ENCODE assay signal across 19 cellular contexts in genomic region chr14:49607583-49607982, GRCh38. TPM values are rescaled to one million over a fixed set of nuclear protein-coding genes. Genes with fewer than 3 reads are reported as not detected.
DNase-seq lines count a peak whose midpoint lies in the region; ATAC-seq, FAIRE-seq and TF ChIP-seq lines count a peak whose summit lies in the region.
"Had no signal": no experiment of that assay in that cellular context is flagged by ENCODE, and none has a peak within 500 bp of the region (broad histone marks: within the 10 kb centered on the region; RNA-seq: fewer than 3 reads in every experiment).

No MANE protein-coding gene starts in this region.

- H3K4me2 ChIP-seq in Karpas-422 (ENCODE audit: low read depth, low read length, poor library complexity, severe bottlenecking) (no peak overlapping the region), PC-3 (ENCODE audit: low read length) (no peak overlapping the region)
- H3K4me2 ChIP-seq: GM23338 had no signal

- BruUV-seq in PC-3 (replicated peaks; lab: Mats Ljungman, UMichigan): TSS peak; percentile 26

- H2AFZ ChIP-seq in Karpas-422 (ENCODE audit: low read length) (no peak overlapping the region), PC-3 (ENCODE audit: low read length) (no peak overlapping the region)
- H2AFZ ChIP-seq: GM23338 had no signal

- TF ChIP-seq CTCF in PC-3 (conservative IDR thresholded peaks at IDR 0.05; ENCODE audit: low read depth, low read length) (no peak), HFFc6 (IDR thresholded peaks at IDR 0.05) (no peak)

- no peak for FAIRE-seq in small intestine (lab: Jason Lieb, UNC)
- FAIRE-seq: G401.6, GM12892, GM19239 had no signal

- 25 to 80% (median 55%) methylated on average over 6 of the region's 6 CpGs for WGBS in small intestine, 3 donors

- no peaks in the 10 kb centered on the region for H3F3A ChIP-seq in PC-3 (ENCODE audit: low read length, unreplicated experiment)

- H3K27me3 ChIP-seq in Karpas-422 (ENCODE audit: low read length) (no peaks in the 10 kb centered on the region), PC-3 (ENCODE audit: low read length) (no peaks in the 10 kb centered on the region), small intestine (ENCODE audit: control insufficient read depth in 2 of 2, insufficient read depth in 2 of 2, low read length in 2 of 2) (no peaks in the 10 kb centered on the region)

- ATAC-seq in PC-3: no peak
- peak; percentile 86 for ATAC-seq in left colon
- ATAC-seq in GM19035 (IDR thresholded peaks at IDR 0.05; ENCODE audit: unreplicated experiment): no peak
- ATAC-seq: GM23338, HCT116 had no signal

- H3K27me3 Mint-ChIP-seq in HFFc6 (ENCODE audit: insufficient read depth): no peaks in the 10 kb centered on the region
- H3K27me3 Mint-ChIP-seq: CD4-positive, alpha-beta memory T cell had no signal

- H3K4me3 Mint-ChIP-seq in HFFc6: no peak overlapping the region
- H3K4me3 Mint-ChIP-seq: CD4-positive, alpha-beta memory T cell; GM23338; H9 had no signal

- intact Hi-C loops in PC-3 (cut with micrococcal nuclease): no loop called here
- intact Hi-C loops in left colon (cut with DNase I, micrococcal nuclease): no loop called here

- no peak overlapping the region for H3K27ac Mint-ChIP-seq in HFFc6
- H3K27ac Mint-ChIP-seq: GM23338, H9 had no signal

- H3K4me1 Mint-ChIP-seq in HFFc6 (ENCODE audit: low read depth): peaks cover 10% of the 10 kb centered on the region

- H3K4me1 ChIP-seq in Karpas-422 (ENCODE audit: low read length) (no peaks in the 10 kb centered on the region; the same call in 1 of the 2 replicates), PC-3 (ENCODE audit: insufficient read depth, low read length) (no peaks in the 10 kb centered on the region), small intestine (ENCODE audit: control insufficient read depth in 2 of 2, insufficient read depth in 1 of 2, low read depth in 1 of 2, low read length in 1 of 2) (no peaks in the 10 kb centered on the region)

- H3K9me2 ChIP-seq in Karpas-422 (replicated peaks; ENCODE audit: insufficient read depth, low read length) (no peaks in the 10 kb centered on the region), PC-3 (replicated peaks; ENCODE audit: low read length) (no peaks in the 10 kb centered on the region)

- CTCF ChIA-PET in PC-3 (lab: Charles Lee): no interaction called here

- no peak overlapping the region for H3K27ac ChIP-seq in Karpas-422 (ENCODE audit: low read length)
- no peak overlapping the region for H3K27ac ChIP-seq in PC-3 (ENCODE audit: low read length)
- peak overlapping the region in 1 of 2 donors; percentile 48 for H3K27ac ChIP-seq in small intestine (ENCODE audit: low read depth in 1 of 2, low read length in 1 of 2)

- H3K4me3 ChIP-seq in Karpas-422 (ENCODE audit: low read length) (no peak overlapping the region), PC-3 (ENCODE audit: low read length) (no peak overlapping the region), small intestine (ENCODE audit: low read depth in 1 of 2, low read length in 2 of 2) (no peak overlapping the region)
- H3K4me3 ChIP-seq: GM23338 had no signal

- no peaks in the 10 kb centered on the region for H4K20me1 ChIP-seq in Karpas-422 (ENCODE audit: insufficient read depth, low read depth, low read length)
- H4K20me1 ChIP-seq in PC-3 (ENCODE audit: low read length): no peaks in the 10 kb centered on the region

- peaks cover 88% of the 10 kb centered on the region for H3K79me2 ChIP-seq in Karpas-422 (ENCODE audit: low read length)
- peaks cover 23% of the 10 kb centered on the region; the same call in 1 of the 2 replicates for H3K79me2 ChIP-seq in PC-3 (ENCODE audit: low read length)

- no peaks in the 10 kb centered on the region for H3K9me3 Mint-ChIP-seq in HFFc6
- H3K9me3 Mint-ChIP-seq: CD4-positive, alpha-beta memory T cell; GM23338; H9 had no signal

- H3K36me3 Mint-ChIP-seq in HFFc6 (ENCODE audit: low read depth): peaks cover 8% of the 10 kb centered on the region

- H3K36me3 ChIP-seq in Karpas-422 (ENCODE audit: insufficient read depth, low read length): peaks cover 47% of the 10 kb centered on the region; the same call in 1 of the 2 replicates
- H3K36me3 ChIP-seq in PC-3 (ENCODE audit: low read depth, low read length): peaks cover 28% of the 10 kb centered on the region
- H3K36me3 ChIP-seq in small intestine (ENCODE audit: control insufficient read depth in 2 of 2, insufficient read depth in 2 of 2, low read length in 2 of 2): peaks cover 0 to 4% of the 10 kb centered on the region in 2 donors

- no peaks in the 10 kb centered on the region for H3K9me3 ChIP-seq in Karpas-422 (ENCODE audit: low read length)
- no peaks in the 10 kb centered on the region for H3K9me3 ChIP-seq in PC-3 (ENCODE audit: low read length)
- H3K9me3 ChIP-seq in small intestine (ENCODE audit: control insufficient read depth, low read depth): no peaks in the 10 kb centered on the region

- POLR2A ChIA-PET in PC-3 (lab: Charles Lee; ENCODE audit: unreplicated experiment): no interaction called here

- H3K9ac ChIP-seq in Karpas-422 (ENCODE audit: low read length) (no peak overlapping the region), PC-3 (ENCODE audit: low read length) (no peak overlapping the region)

- peak; percentile 38 for DNase-seq in Karpas-422
- DNase-seq in PC-3: no peak
- DNase-seq in left colon: no peak
- peak; percentile 92 for DNase-seq in small intestine
- DNase-seq in SKM-1 treated with dmso at 0.1 percent for 144 hours (lab: John Stamatoyannopoulos, UW; ENCODE audit: unreplicated experiment): no peak
- no peak for DNase-seq in central memory CD4-positive, alpha-beta T cell
- no peak for DNase-seq in HFFc6
- DNase-seq: C1 segment of cervical spinal cord; CD4-positive, alpha-beta memory T cell; COR-L47; DMS153; DND-41; H9 had no signal

RNA-seq across cellular contexts. Expression of gene LRR1, which starts 8.8 kb away (rescaled TPM):
- total RNA-seq in Karpas-422 (2014; rRNA removed; shearing (Covaris generic); ENCODE audit: low replicate concordance): 62.1 and 75.1 TPM in 2 replicates
- total RNA-seq in PC-3 (2014; rRNA removed) (46.9 and 53.0 TPM in 2 replicates), left colon (10 to 100 TPM; 18.2 to 26.7 TPM)
- polyA plus RNA-seq in small intestine: 10 to 100 TPM; 14.1 to 21.0 (median 18.3) TPM
- 10 to 100 TPM; 15.2 to 26.5 (median 25.5) TPM for total RNA-seq in HFFc6 (2021; fragmentation: NEBNext Ultra II Directional; extraction: Animal tissue kit (Norgen Biotek cat#: 25700))

RNA-seq across cellular contexts. Expression of gene RPL36AL, which starts 12.8 kb away (rescaled TPM):
- total RNA-seq in Karpas-422 (2014; rRNA removed; shearing (Covaris generic); ENCODE audit: low replicate concordance): 396 and 770 TPM in 2 replicates
- total RNA-seq in PC-3 (2014; rRNA removed) (408 and 411 TPM in 2 replicates), left colon (100 to 1,000 TPM; 195 to 213 TPM)
- 100 to 1,000 TPM; 525 to 910 (median 823) TPM for polyA plus RNA-seq in small intestine
- total RNA-seq in HFFc6 (2021; fragmentation: NEBNext Ultra II Directional; extraction: Animal tissue kit (Norgen Biotek cat#: 25700)): 100 to 1,000 TPM; 170 to 254 (median 211) TPM

RNA-seq across cellular contexts. Expression of gene MGAT2, which starts 13.0 kb away (rescaled TPM):
- total RNA-seq in Karpas-422 (2014; rRNA removed; shearing (Covaris generic); ENCODE audit: low replicate concordance): 74.0 and 82.5 TPM in 2 replicates
- total RNA-seq in PC-3 (2014; rRNA removed): 39.5 and 51.4 TPM in 2 replicates
- total RNA-seq in left colon: 10 to 100 TPM; 50.5 to 70.4 TPM
- polyA plus RNA-seq in small intestine: 10 to 100 TPM; 13.5 to 26.6 (median 25.3) TPM
- 10 to 100 TPM; 61.8 to 73.8 (median 64.4) TPM for total RNA-seq in HFFc6 (2021; fragmentation: NEBNext Ultra II Directional; extraction: Animal tissue kit (Norgen Biotek cat#: 25700))

RNA-seq across cellular contexts. Expression of gene RPS29, which starts 21.4 kb away (rescaled TPM):
- 4,193 and 11,491 TPM in 2 replicates for total RNA-seq in Karpas-422 (2014; rRNA removed; shearing (Covaris generic); ENCODE audit: low replicate concordance)
- total RNA-seq in PC-3 (2014; rRNA removed) (1,420 and 1,912 TPM in 2 replicates), left colon (1,000 to 10,000 TPM; 1,252 to 1,368 TPM)
- 1,000 to 10,000 TPM; 2,810 to 5,742 (median 3,537) TPM for polyA plus RNA-seq in small intestine
- total RNA-seq in HFFc6 (2021; fragmentation: NEBNext Ultra II Directional; extraction: Animal tissue kit (Norgen Biotek cat#: 25700)): 1,000 to 10,000 TPM in 4 of 6 experiments, 100 to 1,000 TPM in 2; 743 to 1,241 (median 1,080) TPM

RNA-seq across cellular contexts. Expression of gene DNAAF2, which starts 27.5 kb away (rescaled TPM):
- 23.1 and 29.7 TPM in 2 replicates for total RNA-seq in Karpas-422 (2014; rRNA removed; shearing (Covaris generic); ENCODE audit: low replicate concordance)
- total RNA-seq in PC-3 (2014; rRNA removed): 23.2 and 31.3 TPM in 2 replicates
- total RNA-seq in left colon: 10 to 100 TPM in 1 of 2 donors, 1 to 10 TPM in 1; 7.7 to 13.5 TPM
- 10 to 100 TPM in 1 of 3 donors, 1 to 10 TPM in 2; 8.3 to 19.5 (median 9.2) TPM for polyA plus RNA-seq in small intestine
- 1 to 10 TPM; 5.8 to 8.7 (median 6.2) TPM for total RNA-seq in HFFc6 (2021; fragmentation: NEBNext Ultra II Directional; extraction: Animal tissue kit (Norgen Biotek cat#: 25700))

Comparison
In these comparisons a context has a peak if more than half of its experiments do, and no peak if none do; other contexts are left out.
1. DNase-seq: peak in Karpas-422 (single experiment) and small intestine (single experiment); none in PC-3 (single experiment), left colon (0 of 2), SKM-1 treated with dmso at 0.1 percent for 144 hours (single experiment), central memory CD4-positive, alpha-beta T cell (single experiment) and HFFc6 (single experiment).